11 cellular contexts compared by ENCODE assay signal in the genomic region with DNA sequence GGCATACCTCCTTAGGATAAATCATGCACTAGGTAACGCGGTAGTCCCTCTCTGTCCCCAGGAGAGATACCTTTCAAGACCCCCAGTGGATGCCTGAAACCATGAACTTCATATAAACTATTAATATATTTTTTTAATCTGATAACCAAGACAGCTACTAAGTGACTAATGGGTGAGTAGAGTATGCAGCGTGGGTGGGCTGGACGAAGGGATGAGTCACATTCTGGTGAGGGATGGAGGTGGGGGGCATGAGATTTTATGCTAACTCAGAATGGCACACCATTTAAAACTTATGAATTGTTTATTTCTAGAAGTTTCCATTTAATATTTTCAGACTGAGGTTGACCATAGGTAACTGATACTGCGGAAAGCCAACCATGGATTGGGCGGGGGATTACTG. TPM values are rescaled to one million over a fixed set of nuclear protein-coding genes. Genes with fewer than 3 reads are reported as not detected.
A peak's percentile ranks its signal among the peaks of the same experiment; 100 is the strongest.
DNase-seq lines count a peak whose midpoint lies in the region; ATAC-seq and TF ChIP-seq lines count a peak whose summit lies in the region.
"Had no signal": no experiment of that assay in that cellular context is flagged by ENCODE, and none has a peak within 500 bp of the region (broad histone marks: within the 10 kb centered on the region; RNA-seq: fewer than 3 reads in every experiment).

No MANE protein-coding gene starts in this region.

- H3K27ac Mint-ChIP-seq in naive thymus-derived CD8-positive, alpha-beta T cell = no peak overlapping the region
- no peak overlapping the region for H3K27ac Mint-ChIP-seq in activated T-helper 17 cell treated with anti-CD3 and anti-CD28 coated beads, Interleukin-2, amount 50 U/mL, for 72 hours

- DNase-seq in A172 (ENCODE audit: low spot score) (peak; percentile 64), GM03348 (ENCODE audit: low spot score) (peak; percentile 41), adipocyte (ENCODE audit: low read depth) (peak; percentile 32), iris pigment epithelial cell (ENCODE audit: low read depth) (peak; percentile 87), pons (ENCODE audit: low spot score) (no peak), esophagus squamous epithelium (lab: John Stamatoyannopoulos, UW) (no peak)
- DNase-seq in naive thymus-derived CD8-positive, alpha-beta T cell = no peak
- DNase-seq: aorta had no signal

- H3K36me3 ChIP-seq in adipocyte (ENCODE audit: control insufficient read depth, insufficient read depth, low read length, severe bottlenecking) (no peaks in the 10 kb centered on the region), esophagus squamous epithelium (no peaks in the 10 kb centered on the region)

- H3K9me3 ChIP-seq in adipocyte (ENCODE audit: control insufficient read depth, low read length) (no peaks in the 10 kb centered on the region), esophagus squamous epithelium (no peaks in the 10 kb centered on the region)

- H3K4me1 ChIP-seq in adipocyte (ENCODE audit: control insufficient read depth, insufficient read depth, low read length) (peaks cover 23% of the 10 kb centered on the region), esophagus squamous epithelium (no peaks in the 10 kb centered on the region)

- peaks cover 32 to 78% (median 66%) of the 10 kb centered on the region in 4 donors for H3K4me1 Mint-ChIP-seq in naive thymus-derived CD8-positive, alpha-beta T cell
- peaks cover 35% of the 10 kb centered on the region for H3K4me1 Mint-ChIP-seq in activated T-helper 17 cell treated with anti-CD3 and anti-CD28 coated beads, Interleukin-2, amount 50 U/mL, for 72 hours

- H3K27me3 Mint-ChIP-seq in naive thymus-derived CD8-positive, alpha-beta T cell = no peaks in the 10 kb centered on the region
- H3K27me3 Mint-ChIP-seq in activated T-helper 17 cell treated with anti-CD3 and anti-CD28 coated beads, Interleukin-2, amount 50 U/mL, for 72 hours = no peaks in the 10 kb centered on the region

- ATAC-seq in naive thymus-derived CD8-positive, alpha-beta T cell = no peak
- ATAC-seq in activated T-helper 17 cell treated with anti-CD3 and anti-CD28 coated beads, Interleukin-2, amount 50 U/mL, for 72 hours (replicated peaks) = no peak

- H3K27ac ChIP-seq in esophagus squamous epithelium = no peak overlapping the region
- H3K27ac ChIP-seq: C4-2B, epithelial cell of prostate had no signal

- no peak for TF ChIP-seq CTCF in esophagus squamous epithelium (IDR thresholded peaks at IDR 0.05)

- H3K27me3 ChIP-seq in adipocyte (replicated peaks; ENCODE audit: control insufficient read depth, insufficient read depth, low read length) (no peaks in the 10 kb centered on the region), esophagus squamous epithelium (no peaks in the 10 kb centered on the region)

- H3K9me3 Mint-ChIP-seq in naive thymus-derived CD8-positive, alpha-beta T cell = peaks cover 0 to 10% (median 0%) of the 10 kb centered on the region in 9 donors
- H3K9me3 Mint-ChIP-seq in activated T-helper 17 cell treated with anti-CD3 and anti-CD28 coated beads, Interleukin-2, amount 50 U/mL, for 72 hours = no peaks in the 10 kb centered on the region

- 78 to 86% methylated on average over 6 of the region's 6 CpGs for WGBS in esophagus squamous epithelium, 2 donors

- H3K4me3 Mint-ChIP-seq in naive thymus-derived CD8-positive, alpha-beta T cell = no peak overlapping the region
- H3K4me3 Mint-ChIP-seq in activated T-helper 17 cell treated with anti-CD3 and anti-CD28 coated beads, Interleukin-2, amount 50 U/mL, for 72 hours = no peak overlapping the region

- H3K9ac ChIP-seq in adipocyte (ENCODE audit: low read length) = no peak overlapping the region

- H3K36me3 Mint-ChIP-seq in naive thymus-derived CD8-positive, alpha-beta T cell = peaks cover 3 to 5% (median 4%) of the 10 kb centered on the region in 3 donors
- H3K36me3 Mint-ChIP-seq in activated T-helper 17 cell treated with anti-CD3 and anti-CD28 coated beads, Interleukin-2, amount 50 U/mL, for 72 hours (ENCODE audit: low read depth) = no peaks in the 10 kb centered on the region

- no peak for TF ChIP-seq POLR2A in esophagus squamous epithelium (IDR thresholded peaks at IDR 0.05)

- intact Hi-C loops in esophagus squamous epithelium (cut with DNase I) = no loop called here

- POLR2A ChIA-PET in naive thymus-derived CD8-positive, alpha-beta T cell (lab: Charles Lee) = no interaction called here

- H3K4me3 ChIP-seq in adipocyte (ENCODE audit: low read length) (no peak overlapping the region), esophagus squamous epithelium (no peak overlapping the region)

RNA-seq across cellular contexts. Expression of gene CDK8, which starts 46.2 kb away (rescaled TPM):
- total RNA-seq in A172 (2014; rRNA removed; shearing (Covaris generic)) = 16.0 and 18.8 TPM in 2 replicates
- total RNA-seq in naive thymus-derived CD8-positive, alpha-beta T cell = 10 to 100 TPM; 11.4 to 12.3 TPM
- 1 to 10 TPM; 4.7 to 7.1 (median 6.8) TPM for polyA plus RNA-seq in naive thymus-derived CD8-positive, alpha-beta T cell
- total RNA-seq in activated T-helper 17 cell treated with anti-CD3 and anti-CD28 coated beads, Interleukin-2, amount 50 U/mL, for 72 hours = 10 to 100 TPM; 11.0 to 19.7 TPM
- total RNA-seq in esophagus squamous epithelium = 10 to 100 TPM in 3 of 4 donors, 1 to 10 TPM in 1; 8.0 to 16.8 (median 12.7) TPM

Comparison
In these comparisons a context has a peak if more than half of its experiments do, and no peak if none do; other contexts are left out.
1. DNase-seq: peak in A172 (single experiment), GM03348 (single experiment), adipocyte (single experiment) and iris pigment epithelial cell (single experiment); none in naive thymus-derived CD8-positive, alpha-beta T cell (0 of 10), pons (single experiment) and esophagus squamous epithelium (single experiment).